In genomic region chr14:104346112-104346462, GRCh38 we compare ENCODE assay signal across 1 cellular context.
TF ChIP-seq lines count a peak whose summit lies in the region.

No MANE protein-coding gene starts in this region.

TF ChIP-seq in GM23338, 12 proteins besides CTCF, POLR2A, EP300 and RAD21 (continued from another document):
- TF ChIP-seq, protein P1, sequence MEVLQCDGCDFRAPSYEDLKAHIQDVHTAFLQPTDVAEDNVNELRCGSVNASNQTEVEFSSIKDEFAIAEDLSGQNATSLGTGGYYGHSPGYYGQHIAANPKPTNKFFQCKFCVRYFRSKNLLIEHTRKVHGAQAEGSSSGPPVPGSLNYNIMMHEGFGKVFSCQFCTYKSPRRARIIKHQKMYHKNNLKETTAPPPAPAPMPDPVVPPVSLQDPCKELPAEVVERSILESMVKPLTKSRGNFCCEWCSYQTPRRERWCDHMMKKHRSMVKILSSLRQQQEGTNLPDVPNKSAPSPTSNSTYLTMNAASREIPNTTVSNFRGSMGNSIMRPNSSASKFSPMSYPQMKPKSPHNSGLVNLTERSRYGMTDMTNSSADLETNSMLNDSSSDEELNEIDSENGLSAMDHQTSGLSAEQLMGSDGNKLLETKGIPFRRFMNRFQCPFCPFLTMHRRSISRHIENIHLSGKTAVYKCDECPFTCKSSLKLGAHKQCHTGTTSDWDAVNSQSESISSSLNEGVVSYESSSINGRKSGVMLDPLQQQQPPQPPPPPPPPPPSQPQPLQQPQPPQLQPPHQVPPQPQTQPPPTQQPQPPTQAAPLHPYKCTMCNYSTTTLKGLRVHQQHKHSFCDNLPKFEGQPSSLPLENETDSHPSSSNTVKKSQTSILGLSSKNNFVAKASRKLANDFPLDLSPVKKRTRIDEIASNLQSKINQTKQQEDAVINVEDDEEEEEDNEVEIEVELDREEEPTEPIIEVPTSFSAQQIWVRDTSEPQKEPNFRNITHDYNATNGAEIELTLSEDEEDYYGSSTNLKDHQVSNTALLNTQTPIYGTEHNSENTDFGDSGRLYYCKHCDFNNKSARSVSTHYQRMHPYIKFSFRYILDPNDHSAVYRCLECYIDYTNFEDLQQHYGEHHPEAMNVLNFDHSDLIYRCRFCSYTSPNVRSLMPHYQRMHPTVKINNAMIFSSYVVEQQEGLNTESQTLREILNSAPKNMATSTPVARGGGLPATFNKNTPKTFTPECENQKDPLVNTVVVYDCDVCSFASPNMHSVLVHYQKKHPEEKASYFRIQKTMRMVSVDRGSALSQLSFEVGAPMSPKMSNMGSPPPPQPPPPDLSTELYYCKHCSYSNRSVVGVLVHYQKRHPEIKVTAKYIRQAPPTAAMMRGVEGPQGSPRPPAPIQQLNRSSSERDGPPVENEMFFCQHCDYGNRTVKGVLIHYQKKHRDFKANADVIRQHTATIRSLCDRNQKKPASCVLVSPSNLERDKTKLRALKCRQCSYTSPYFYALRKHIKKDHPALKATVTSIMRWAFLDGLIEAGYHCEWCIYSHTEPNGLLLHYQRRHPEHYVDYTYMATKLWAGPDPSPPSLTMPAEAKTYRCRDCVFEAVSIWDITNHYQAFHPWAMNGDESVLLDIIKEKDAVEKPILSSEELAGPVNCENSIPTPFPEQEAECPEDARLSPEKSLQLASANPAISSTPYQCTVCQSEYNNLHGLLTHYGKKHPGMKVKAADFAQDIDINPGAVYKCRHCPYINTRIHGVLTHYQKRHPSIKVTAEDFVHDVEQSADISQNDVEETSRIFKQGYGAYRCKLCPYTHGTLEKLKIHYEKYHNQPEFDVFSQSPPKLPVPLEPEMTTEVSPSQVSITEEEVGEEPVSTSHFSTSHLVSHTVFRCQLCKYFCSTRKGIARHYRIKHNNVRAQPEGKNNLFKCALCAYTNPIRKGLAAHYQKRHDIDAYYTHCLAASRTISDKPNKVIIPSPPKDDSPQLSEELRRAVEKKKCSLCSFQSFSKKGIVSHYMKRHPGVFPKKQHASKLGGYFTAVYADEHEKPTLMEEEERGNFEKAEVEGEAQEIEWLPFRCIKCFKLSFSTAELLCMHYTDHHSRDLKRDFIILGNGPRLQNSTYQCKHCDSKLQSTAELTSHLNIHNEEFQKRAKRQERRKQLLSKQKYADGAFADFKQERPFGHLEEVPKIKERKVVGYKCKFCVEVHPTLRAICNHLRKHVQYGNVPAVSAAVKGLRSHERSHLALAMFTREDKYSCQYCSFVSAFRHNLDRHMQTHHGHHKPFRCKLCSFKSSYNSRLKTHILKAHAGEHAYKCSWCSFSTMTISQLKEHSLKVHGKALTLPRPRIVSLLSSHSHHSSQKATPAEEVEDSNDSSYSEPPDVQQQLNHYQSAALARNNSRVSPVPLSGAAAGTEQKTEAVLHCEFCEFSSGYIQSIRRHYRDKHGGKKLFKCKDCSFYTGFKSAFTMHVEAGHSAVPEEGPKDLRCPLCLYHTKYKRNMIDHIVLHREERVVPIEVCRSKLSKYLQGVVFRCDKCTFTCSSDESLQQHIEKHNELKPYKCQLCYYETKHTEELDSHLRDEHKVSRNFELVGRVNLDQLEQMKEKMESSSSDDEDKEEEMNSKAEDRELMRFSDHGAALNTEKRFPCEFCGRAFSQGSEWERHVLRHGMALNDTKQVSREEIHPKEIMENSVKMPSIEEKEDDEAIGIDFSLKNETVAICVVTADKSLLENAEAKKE (CRISPR knock-in tag; IDR thresholded peaks at IDR 0.05), result no peak
- TF ChIP-seq POLR2AphosphoS5 (IDR thresholded peaks at IDR 0.05; ENCODE audit: low read depth) (no peak), EZH2 (IDR thresholded peaks at IDR 0.05; ENCODE audit: low read depth, unreplicated experiment) (no peak), CREB1 (CRISPR knock-in tag; IDR thresholded peaks at IDR 0.05; ENCODE audit: low read depth) (no peak), EZH2phosphoT487 (IDR thresholded peaks at IDR 0.05; ENCODE audit: unreplicated experiment) (no peak)
- TF ChIP-seq, protein P2, sequence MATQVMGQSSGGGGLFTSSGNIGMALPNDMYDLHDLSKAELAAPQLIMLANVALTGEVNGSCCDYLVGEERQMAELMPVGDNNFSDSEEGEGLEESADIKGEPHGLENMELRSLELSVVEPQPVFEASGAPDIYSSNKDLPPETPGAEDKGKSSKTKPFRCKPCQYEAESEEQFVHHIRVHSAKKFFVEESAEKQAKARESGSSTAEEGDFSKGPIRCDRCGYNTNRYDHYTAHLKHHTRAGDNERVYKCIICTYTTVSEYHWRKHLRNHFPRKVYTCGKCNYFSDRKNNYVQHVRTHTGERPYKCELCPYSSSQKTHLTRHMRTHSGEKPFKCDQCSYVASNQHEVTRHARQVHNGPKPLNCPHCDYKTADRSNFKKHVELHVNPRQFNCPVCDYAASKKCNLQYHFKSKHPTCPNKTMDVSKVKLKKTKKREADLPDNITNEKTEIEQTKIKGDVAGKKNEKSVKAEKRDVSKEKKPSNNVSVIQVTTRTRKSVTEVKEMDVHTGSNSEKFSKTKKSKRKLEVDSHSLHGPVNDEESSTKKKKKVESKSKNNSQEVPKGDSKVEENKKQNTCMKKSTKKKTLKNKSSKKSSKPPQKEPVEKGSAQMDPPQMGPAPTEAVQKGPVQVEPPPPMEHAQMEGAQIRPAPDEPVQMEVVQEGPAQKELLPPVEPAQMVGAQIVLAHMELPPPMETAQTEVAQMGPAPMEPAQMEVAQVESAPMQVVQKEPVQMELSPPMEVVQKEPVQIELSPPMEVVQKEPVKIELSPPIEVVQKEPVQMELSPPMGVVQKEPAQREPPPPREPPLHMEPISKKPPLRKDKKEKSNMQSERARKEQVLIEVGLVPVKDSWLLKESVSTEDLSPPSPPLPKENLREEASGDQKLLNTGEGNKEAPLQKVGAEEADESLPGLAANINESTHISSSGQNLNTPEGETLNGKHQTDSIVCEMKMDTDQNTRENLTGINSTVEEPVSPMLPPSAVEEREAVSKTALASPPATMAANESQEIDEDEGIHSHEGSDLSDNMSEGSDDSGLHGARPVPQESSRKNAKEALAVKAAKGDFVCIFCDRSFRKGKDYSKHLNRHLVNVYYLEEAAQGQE (IDR thresholded peaks at IDR 0.05; ENCODE audit: unreplicated experiment), result no peak
